ENCODE assay signal across 33 cellular contexts in the genomic region with DNA sequence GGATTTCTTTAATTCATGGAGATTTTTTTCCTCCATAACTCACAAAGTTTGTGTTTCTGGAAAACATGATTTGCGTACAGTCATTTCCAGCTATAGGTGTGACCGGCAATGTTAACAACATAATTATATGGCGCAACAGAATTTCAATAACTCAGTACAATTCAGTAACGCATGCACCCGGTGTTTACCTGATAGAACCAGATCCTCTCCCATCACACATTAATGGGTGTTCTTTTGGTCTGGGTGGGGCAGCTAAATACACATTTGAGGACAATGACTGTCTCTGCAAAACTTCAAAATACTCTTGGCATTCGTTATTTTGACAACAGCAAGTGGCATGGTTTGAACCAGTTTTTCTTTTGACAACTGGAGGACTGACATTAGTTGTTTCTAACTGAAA.
"Had no signal": no experiment of that assay in that cellular context is flagged by ENCODE, and none has a peak within 500 bp of the region (broad histone marks: within the 10 kb centered on the region; RNA-seq: fewer than 3 reads in every experiment).

No MANE protein-coding gene starts in this region.

- H3K36me3 ChIP-seq: cardiac muscle cell, MG63, WERI-Rb-1 had no signal

- H3K27ac ChIP-seq: cardiac muscle cell, WERI-Rb-1 had no signal

- H3K9me3 ChIP-seq: MG63 had no signal

- H3K27me3 ChIP-seq: cardiac muscle cell, MG63 had no signal

- H3K4me3 ChIP-seq: cardiac muscle cell had no signal

- ATAC-seq: activated CD8-positive, alpha-beta memory T cell treated with anti-CD3 and anti-CD28 coated beads, Interleukin-2, amount 10 ng/mL, durations not matched to agents 7 days and 5 days; PC-3 had no signal

- DNase-seq: activated CD4-positive, alpha-beta memory T cell treated with anti-CD3 and anti-CD28 coated beads, Interleukin-2, amount 10 ng/mL, durations not matched to agents 7 days and 5 days; activated CD4-positive, alpha-beta T cell treated with anti-CD3 and anti-CD28 coated beads for 1 hour; activated CD4-positive, alpha-beta T cell treated with anti-CD3 and anti-CD28 coated beads for 48 hours; activated CD4-positive, CD25-positive, alpha-beta regulatory T cell; activated CD8-positive, alpha-beta memory T cell treated with anti-CD3 and anti-CD28 coated beads for 24 hours; activated CD8-positive, alpha-beta memory T cell treated with anti-CD3 and anti-CD28 coated beads, Interleukin-2, amount 10 ng/mL, durations not matched to agents 7 days and 5 days; activated CD8-positive, alpha-beta memory T cell treated with anti-CD3 and anti-CD28 coated beads, Interleukin-2, amount 50 U/mL, for 48 hours; activated effector memory CD4-positive, alpha-beta T cell treated with Interleukin-2 at 50 U/mL for 16 hours; activated naive CD4-positive, alpha-beta T cell treated with anti-CD3 and anti-CD28 coated beads, Interleukin-2, amount 10 ng/mL, durations not matched to agents 7 days and 5 days; activated naive CD8-positive, alpha-beta T cell treated with anti-CD3 and anti-CD28 coated beads, Interleukin-2, amount 50 U/mL, for 24 hours; activated T-cell treated with anti-CD3 and anti-CD28 coated beads, Interleukin-2, amount 50 U/mL, for 48 hours; anterior cingulate cortex; Kasumi-1; KG1; NCI-H1048; NCI-H1105 treated with DMSO at 0.1 percent for 48 hours; NCI-H1694; NCI-H1930; NCI-H2107; NCI-H2171; NCI-H510A; NCI-H526; NK-92 treated with Interleukin-12 subunit alpha and Interleukin-12 subunit beta, amount 100 ng/mL, for 24 hours; PC-3; Right ventricle myocardium superior; SW 1271; T-helper 1 cell; T-helper 2 cell; T-helper 9 cell had no signal

- FAIRE-seq: RCC 7860 had no signal
